ENCODE assay signal across 1 cellular context in the genomic region with DNA sequence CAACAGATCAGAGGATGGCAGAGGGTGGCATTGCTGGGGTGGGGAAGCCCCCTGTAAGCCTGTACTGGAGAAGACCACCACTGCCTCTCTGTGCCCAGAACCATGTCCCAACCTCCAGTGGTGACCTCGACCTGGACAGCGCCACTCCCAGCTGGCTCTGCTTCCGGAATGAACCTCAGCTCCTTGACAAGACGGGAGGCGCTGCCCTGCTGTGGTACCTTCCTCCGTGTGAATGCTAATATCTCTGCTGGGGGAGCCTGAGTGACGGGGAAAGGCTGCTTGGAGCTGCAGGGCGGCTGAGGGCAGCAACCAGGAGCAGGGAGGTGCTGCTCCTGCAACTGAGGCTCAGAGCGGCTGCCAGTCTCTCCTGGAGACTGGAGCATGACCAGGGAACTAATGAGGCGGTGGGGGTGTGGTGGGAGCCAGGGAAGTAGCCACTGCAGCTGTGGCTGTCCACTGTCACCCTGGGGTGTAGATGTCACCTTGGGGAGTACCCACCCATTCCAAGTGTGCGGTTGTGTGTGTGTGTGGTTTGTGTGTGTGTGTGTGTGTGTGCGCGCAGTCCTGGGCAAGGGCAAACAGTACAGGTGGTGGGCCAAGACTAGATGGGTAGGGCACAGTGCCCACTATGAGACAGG.
TF ChIP-seq lines count a peak whose summit lies in the region.

No MANE protein-coding gene starts in this region.

TF ChIP-seq in GM23338, 12 proteins besides CTCF, POLR2A, EP300 and RAD21:
- no peak for TF ChIP-seq JUNB (IDR thresholded peaks at IDR 0.05; ENCODE audit: unreplicated experiment)
- no peak for TF ChIP-seq CREB1 (CRISPR knock-in tag; IDR thresholded peaks at IDR 0.05; ENCODE audit: low read depth)
- TF ChIP-seq, protein P1, sequence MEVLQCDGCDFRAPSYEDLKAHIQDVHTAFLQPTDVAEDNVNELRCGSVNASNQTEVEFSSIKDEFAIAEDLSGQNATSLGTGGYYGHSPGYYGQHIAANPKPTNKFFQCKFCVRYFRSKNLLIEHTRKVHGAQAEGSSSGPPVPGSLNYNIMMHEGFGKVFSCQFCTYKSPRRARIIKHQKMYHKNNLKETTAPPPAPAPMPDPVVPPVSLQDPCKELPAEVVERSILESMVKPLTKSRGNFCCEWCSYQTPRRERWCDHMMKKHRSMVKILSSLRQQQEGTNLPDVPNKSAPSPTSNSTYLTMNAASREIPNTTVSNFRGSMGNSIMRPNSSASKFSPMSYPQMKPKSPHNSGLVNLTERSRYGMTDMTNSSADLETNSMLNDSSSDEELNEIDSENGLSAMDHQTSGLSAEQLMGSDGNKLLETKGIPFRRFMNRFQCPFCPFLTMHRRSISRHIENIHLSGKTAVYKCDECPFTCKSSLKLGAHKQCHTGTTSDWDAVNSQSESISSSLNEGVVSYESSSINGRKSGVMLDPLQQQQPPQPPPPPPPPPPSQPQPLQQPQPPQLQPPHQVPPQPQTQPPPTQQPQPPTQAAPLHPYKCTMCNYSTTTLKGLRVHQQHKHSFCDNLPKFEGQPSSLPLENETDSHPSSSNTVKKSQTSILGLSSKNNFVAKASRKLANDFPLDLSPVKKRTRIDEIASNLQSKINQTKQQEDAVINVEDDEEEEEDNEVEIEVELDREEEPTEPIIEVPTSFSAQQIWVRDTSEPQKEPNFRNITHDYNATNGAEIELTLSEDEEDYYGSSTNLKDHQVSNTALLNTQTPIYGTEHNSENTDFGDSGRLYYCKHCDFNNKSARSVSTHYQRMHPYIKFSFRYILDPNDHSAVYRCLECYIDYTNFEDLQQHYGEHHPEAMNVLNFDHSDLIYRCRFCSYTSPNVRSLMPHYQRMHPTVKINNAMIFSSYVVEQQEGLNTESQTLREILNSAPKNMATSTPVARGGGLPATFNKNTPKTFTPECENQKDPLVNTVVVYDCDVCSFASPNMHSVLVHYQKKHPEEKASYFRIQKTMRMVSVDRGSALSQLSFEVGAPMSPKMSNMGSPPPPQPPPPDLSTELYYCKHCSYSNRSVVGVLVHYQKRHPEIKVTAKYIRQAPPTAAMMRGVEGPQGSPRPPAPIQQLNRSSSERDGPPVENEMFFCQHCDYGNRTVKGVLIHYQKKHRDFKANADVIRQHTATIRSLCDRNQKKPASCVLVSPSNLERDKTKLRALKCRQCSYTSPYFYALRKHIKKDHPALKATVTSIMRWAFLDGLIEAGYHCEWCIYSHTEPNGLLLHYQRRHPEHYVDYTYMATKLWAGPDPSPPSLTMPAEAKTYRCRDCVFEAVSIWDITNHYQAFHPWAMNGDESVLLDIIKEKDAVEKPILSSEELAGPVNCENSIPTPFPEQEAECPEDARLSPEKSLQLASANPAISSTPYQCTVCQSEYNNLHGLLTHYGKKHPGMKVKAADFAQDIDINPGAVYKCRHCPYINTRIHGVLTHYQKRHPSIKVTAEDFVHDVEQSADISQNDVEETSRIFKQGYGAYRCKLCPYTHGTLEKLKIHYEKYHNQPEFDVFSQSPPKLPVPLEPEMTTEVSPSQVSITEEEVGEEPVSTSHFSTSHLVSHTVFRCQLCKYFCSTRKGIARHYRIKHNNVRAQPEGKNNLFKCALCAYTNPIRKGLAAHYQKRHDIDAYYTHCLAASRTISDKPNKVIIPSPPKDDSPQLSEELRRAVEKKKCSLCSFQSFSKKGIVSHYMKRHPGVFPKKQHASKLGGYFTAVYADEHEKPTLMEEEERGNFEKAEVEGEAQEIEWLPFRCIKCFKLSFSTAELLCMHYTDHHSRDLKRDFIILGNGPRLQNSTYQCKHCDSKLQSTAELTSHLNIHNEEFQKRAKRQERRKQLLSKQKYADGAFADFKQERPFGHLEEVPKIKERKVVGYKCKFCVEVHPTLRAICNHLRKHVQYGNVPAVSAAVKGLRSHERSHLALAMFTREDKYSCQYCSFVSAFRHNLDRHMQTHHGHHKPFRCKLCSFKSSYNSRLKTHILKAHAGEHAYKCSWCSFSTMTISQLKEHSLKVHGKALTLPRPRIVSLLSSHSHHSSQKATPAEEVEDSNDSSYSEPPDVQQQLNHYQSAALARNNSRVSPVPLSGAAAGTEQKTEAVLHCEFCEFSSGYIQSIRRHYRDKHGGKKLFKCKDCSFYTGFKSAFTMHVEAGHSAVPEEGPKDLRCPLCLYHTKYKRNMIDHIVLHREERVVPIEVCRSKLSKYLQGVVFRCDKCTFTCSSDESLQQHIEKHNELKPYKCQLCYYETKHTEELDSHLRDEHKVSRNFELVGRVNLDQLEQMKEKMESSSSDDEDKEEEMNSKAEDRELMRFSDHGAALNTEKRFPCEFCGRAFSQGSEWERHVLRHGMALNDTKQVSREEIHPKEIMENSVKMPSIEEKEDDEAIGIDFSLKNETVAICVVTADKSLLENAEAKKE (CRISPR knock-in tag; IDR thresholded peaks at IDR 0.05) = no peak
- TF ChIP-seq ZNF114 (CRISPR knock-in tag; IDR thresholded peaks at IDR 0.05) = no peak
- TF ChIP-seq POLR2AphosphoS5 (IDR thresholded peaks at IDR 0.05; ENCODE audit: low read depth) = no peak
- no peak for TF ChIP-seq EZH2 (IDR thresholded peaks at IDR 0.05; ENCODE audit: low read depth, unreplicated experiment)
- TF ChIP-seq REST (IDR thresholded peaks at IDR 0.05; ENCODE audit: unreplicated experiment) = no peak
